In genomic region chr14:83470466-83470865, GRCh38 we compare ENCODE assay signal across 1 cellular context.
TF ChIP-seq lines count a peak whose summit lies in the region.

No MANE protein-coding gene starts in this region.

TF ChIP-seq in SK-N-SH, 30 proteins besides CTCF, POLR2A, EP300 and RAD21 (continued from another document):
- TF ChIP-seq ZBTB33 (IDR thresholded peaks at IDR 0.05; ENCODE audit: borderline replicate concordance, low read depth) (no peak), REST (IDR thresholded peaks at IDR 0.05; ENCODE audit: low read depth, low read length) (no peak), SIN3A (IDR thresholded peaks at IDR 0.05; ENCODE audit: borderline replicate concordance, low read depth, low read length) (no peak)
